Comparison of ENCODE assay signal across 20 cellular contexts in the genomic region with DNA sequence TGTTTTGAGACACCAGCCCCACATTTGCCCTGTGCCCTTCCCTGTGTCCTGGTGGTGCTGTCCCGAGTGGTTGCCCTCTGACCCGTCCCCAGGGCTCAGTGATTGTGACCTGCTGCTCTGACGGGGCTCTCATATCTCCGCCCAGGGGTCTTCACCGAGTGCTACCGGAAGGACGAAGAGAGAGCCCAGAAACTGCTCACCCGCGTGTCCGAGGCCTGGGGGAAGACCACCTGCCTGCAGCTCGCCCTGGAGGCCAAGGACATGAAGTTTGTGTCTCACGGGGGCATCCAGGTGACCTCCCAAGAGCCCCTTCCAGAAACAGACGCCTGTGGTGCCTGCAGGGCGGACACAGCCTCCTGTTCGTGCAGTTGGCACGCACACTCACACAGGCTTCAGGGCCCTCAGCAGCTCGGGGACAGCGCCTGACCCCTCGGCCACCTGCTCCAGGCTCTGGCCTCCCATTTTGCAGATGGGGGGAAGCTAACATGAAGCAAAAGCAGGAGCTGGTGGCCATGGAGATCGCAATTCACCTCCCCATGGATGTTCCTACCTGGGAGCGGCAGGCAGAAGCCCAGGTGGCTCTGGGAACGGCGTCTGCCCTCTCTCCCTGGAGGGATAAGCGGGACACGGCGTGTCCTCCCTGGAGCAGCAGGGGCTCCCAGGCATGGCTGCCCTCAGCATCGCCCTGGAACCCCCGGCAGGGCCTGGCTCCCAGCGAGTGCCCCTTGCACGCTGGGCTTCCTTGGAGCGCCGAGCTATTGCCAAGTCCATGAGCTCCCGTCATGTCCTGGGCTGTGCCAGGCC. TPM values are rescaled to one million over a fixed set of nuclear protein-coding genes. Genes with fewer than 3 reads are reported as not detected.
A peak's percentile ranks its signal among the peaks of the same experiment; 100 is the strongest.
DNase-seq lines count a peak whose midpoint lies in the region; ATAC-seq and TF ChIP-seq lines count a peak whose summit lies in the region.
"Had no signal": no experiment of that assay in that cellular context is flagged by ENCODE, and none has a peak within 500 bp of the region (broad histone marks: within the 10 kb centered on the region; RNA-seq: fewer than 3 reads in every experiment).

No MANE protein-coding gene starts in this region.

- H3K4me1 Mint-ChIP-seq in osteocyte (ENCODE audit: unreplicated experiment): no peaks in the 10 kb centered on the region
- H3K4me1 Mint-ChIP-seq: GM23338 had no signal

- DNase-seq in D341Med (ENCODE audit: low spot score) (peak; percentile 24), H7 (peak; percentile 47), iPS-NIHi7 (ENCODE audit: extremely low spot score) (peak; percentile 9), osteocyte (ENCODE audit: extremely low spot score, unreplicated experiment) (peak; percentile 83), stomach (no peak), NCI-H1436 treated with DMSO at 0.1 percent for 48 hours (lab: John Stamatoyannopoulos, UW) (no peak), DMS53 treated with DMSO at 0.1 percent for 48 hours (lab: John Stamatoyannopoulos, UW; ENCODE audit: unreplicated experiment) (no peak)
- DNase-seq: Calu3; CD4-positive, alpha-beta memory T cell; GDM1; KG1; NCI-H1092; NCI-H1436; NCI-H1930; NK-92 treated with Interleukin-12 subunit alpha and Interleukin-12 subunit beta, amount 100 ng/mL, for 24 hours had no signal

- H3K27ac ChIP-seq in stomach: no peak overlapping the region
- H3K27ac ChIP-seq: BLaER1 had no signal

- TF ChIP-seq CTCF in osteocyte (IDR thresholded peaks at IDR 0.05) (no peak), stomach (IDR thresholded peaks at IDR 0.05) (no peak)

- H3K27ac Mint-ChIP-seq in osteocyte (ENCODE audit: unreplicated experiment): no peak overlapping the region
- H3K27ac Mint-ChIP-seq: CD4-positive, alpha-beta memory T cell; GM23338 had no signal

- no peak for ATAC-seq in HG02610 (IDR thresholded peaks at IDR 0.05; ENCODE audit: unreplicated experiment)
- ATAC-seq: GM23338, HCT116 had no signal

- no peaks in the 10 kb centered on the region for H3K9me3 Mint-ChIP-seq in osteocyte (ENCODE audit: unreplicated experiment)
- H3K9me3 Mint-ChIP-seq: CD4-positive, alpha-beta memory T cell; GM23338 had no signal

- 78 to 86% (median 84%) methylated on average over 20 to 33 of the region's 33 CpGs for WGBS in stomach, 5 donors

- no peak overlapping the region for H3K4me3 Mint-ChIP-seq in osteocyte (ENCODE audit: unreplicated experiment)
- H3K4me3 Mint-ChIP-seq: CD4-positive, alpha-beta memory T cell; GM23338 had no signal

- intact Hi-C loops in stomach (cut with DNase I; ENCODE audit: low total_unique reads): no loop called here

- peaks cover 3% of the 10 kb centered on the region for H3K27me3 Mint-ChIP-seq in osteocyte (ENCODE audit: unreplicated experiment)
- H3K27me3 Mint-ChIP-seq: CD4-positive, alpha-beta memory T cell had no signal

- H3K36me3 Mint-ChIP-seq in osteocyte (ENCODE audit: unreplicated experiment): no peaks in the 10 kb centered on the region
- H3K36me3 Mint-ChIP-seq: CD4-positive, alpha-beta memory T cell had no signal

- H3K36me3 ChIP-seq in H7 (replicated peaks; ENCODE audit: control insufficient read depth, insufficient read depth, low read length) (no peaks in the 10 kb centered on the region), stomach (peaks cover 0 to 12% (median 0%) of the 10 kb centered on the region in 4 donors)

- no peak for TF ChIP-seq EP300 in stomach (IDR thresholded peaks at IDR 0.05)

- no peaks in the 10 kb centered on the region for H3K27me3 ChIP-seq in H7 (ENCODE audit: control insufficient read depth, insufficient read depth, low read length)
- H3K27me3 ChIP-seq in stomach: peaks cover 0 to 21% (median 0%) of the 10 kb centered on the region in 3 donors
- H3K27me3 ChIP-seq: BLaER1 had no signal

- H3K4me1 ChIP-seq in stomach: no peaks in the 10 kb centered on the region

- no peak for TF ChIP-seq POLR2A in stomach (IDR thresholded peaks at IDR 0.05)

- H3K4me3 ChIP-seq in H7 (ENCODE audit: insufficient read depth, low read depth, low read length): no peak overlapping the region
- no peak overlapping the region for H3K4me3 ChIP-seq in stomach
- H3K4me3 ChIP-seq: BLaER1, GM23338 had no signal

- H3K9me3 ChIP-seq in stomach: no peaks in the 10 kb centered on the region

RNA-seq across cellular contexts. Expression of gene TRPM2, which starts 45.9 kb away (rescaled TPM):
- total RNA-seq in H7 (2014; rRNA removed; shearing (Covaris generic)): 0.42 and 0.48 TPM in 2 replicates
- total RNA-seq in osteocyte: not detected in 2 replicates
- total RNA-seq in stomach: 10 to 100 TPM in 1 of 5 donors, 1 to 10 TPM in 4; 1.3 to 10.3 (median 3.5) TPM
- polyA plus RNA-seq in stomach: 1 to 10 TPM; 1.9 to 2.7 (median 1.9) TPM
- total RNA-seq: Calu3 had no signal

RNA-seq across cellular contexts. Expression of gene LRRC3, which starts 56.0 kb away (rescaled TPM):
- total RNA-seq in H7 (2014; rRNA removed; shearing (Covaris generic)): 3.8 and 4.6 TPM in 2 replicates
- total RNA-seq in osteocyte: 4.0 and 4.2 TPM in 2 replicates
- total RNA-seq in stomach: 1 to 10 TPM; 1.2 to 8.0 (median 5.5) TPM
- polyA plus RNA-seq in stomach: 1 to 10 TPM in 2 of 3 donors, under 1 TPM in 1; 0.76 to 1.3 (median 1.3) TPM
- total RNA-seq: HT1080 had no signal

Comparison
In these comparisons a context has a peak if more than half of its experiments do, and no peak if none do; other contexts are left out.
1. DNase-seq: peak in D341Med (single experiment), H7 (single experiment), iPS-NIHi7 (single experiment) and osteocyte (single experiment); none in stomach (single experiment), NCI-H1436 treated with DMSO at 0.1 percent for 48 hours (single experiment) and DMS53 treated with DMSO at 0.1 percent for 48 hours (single experiment).